ENCODE assay signal across 12 cellular contexts in the genomic region with DNA sequence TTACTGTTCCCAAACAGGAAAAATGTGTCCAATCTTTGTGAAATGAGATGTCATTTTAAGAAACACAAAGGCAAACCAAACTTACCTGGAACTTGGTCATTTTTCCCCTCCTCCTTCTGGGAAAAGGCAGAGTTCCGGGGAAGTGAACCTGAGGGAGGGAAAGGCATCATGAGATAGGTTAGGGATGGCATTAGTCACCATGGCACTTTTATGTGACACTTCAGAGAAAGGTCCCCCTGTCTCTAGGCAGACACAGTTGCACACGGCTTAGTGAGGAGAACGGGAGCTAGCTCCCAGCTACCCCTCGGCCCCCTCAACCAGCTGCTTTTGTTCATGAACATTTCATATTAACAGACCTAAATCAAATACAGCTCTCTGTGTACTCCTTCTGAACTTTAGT. TPM values are rescaled to one million over a fixed set of nuclear protein-coding genes. Genes with fewer than 3 reads are reported as not detected.
A peak's percentile ranks its signal among the peaks of the same experiment; 100 is the strongest.
DNase-seq lines count a peak whose midpoint lies in the region; ATAC-seq and TF ChIP-seq lines count a peak whose summit lies in the region.
"Had no signal": no experiment of that assay in that cellular context is flagged by ENCODE, and none has a peak within 500 bp of the region (broad histone marks: within the 10 kb centered on the region; RNA-seq: fewer than 3 reads in every experiment).

No MANE protein-coding gene starts in this region.

- H3K9ac ChIP-seq in BLaER1 treated with 17β-estradiol and CSF1 and Interleukin-3, amounts not matched to agents 10 nM and 100 nM = peak overlapping the region in 10 of 11 experiments; percentile 20 to 90 (median 84); a peak in 12 of 22 replicates
- H3K9ac ChIP-seq in adipocyte (ENCODE audit: low read length) = peak overlapping the region; percentile 87

- no peaks in the 10 kb centered on the region for H3K27me3 ChIP-seq in BLaER1 treated with 17β-estradiol and CSF1 and Interleukin-3, amounts not matched to agents 10 nM and 100 nM
- no peaks in the 10 kb centered on the region for H3K27me3 ChIP-seq in adipocyte (replicated peaks; ENCODE audit: control insufficient read depth, insufficient read depth, low read length)
- H3K27me3 ChIP-seq in naive thymus-derived CD4-positive, alpha-beta T cell (ENCODE audit: control insufficient read depth in 2 of 2, insufficient read depth in 2 of 2, low read length in 2 of 2) = no peaks in the 10 kb centered on the region
- H3K27me3 ChIP-seq: uterus had no signal

- no peak for ATAC-seq in naive thymus-derived CD4-positive, alpha-beta T cell
- ATAC-seq in mucosa of descending colon = no peak

- H3K9me3 ChIP-seq in BLaER1 treated with 17β-estradiol and CSF1 and Interleukin-3, amounts not matched to agents 10 nM and 100 nM (replicated peaks in 1 of 11) = peaks cover 0 to 27% (median 13%) of the 10 kb centered on the region in 11 experiments; a peak in 11 of 22 replicates
- H3K9me3 ChIP-seq in HEK293 (ENCODE audit: control insufficient read depth, insufficient read depth, low read depth, low read length) = no peaks in the 10 kb centered on the region; the same call in 1 of the 2 replicates
- H3K9me3 ChIP-seq in adipocyte (ENCODE audit: control insufficient read depth, low read length) = no peaks in the 10 kb centered on the region
- H3K9me3 ChIP-seq in naive thymus-derived CD4-positive, alpha-beta T cell (ENCODE audit: control insufficient read depth in 2 of 3, low read length in 3 of 3) = no peaks in the 10 kb centered on the region
- H3K9me3 ChIP-seq in mucosa of descending colon = peaks cover 19% of the 10 kb centered on the region
- H3K9me3 ChIP-seq: HAP-1, uterus had no signal

- no peaks in the 10 kb centered on the region for H4K20me1 ChIP-seq in BLaER1 treated with 17β-estradiol and CSF1 and Interleukin-3, amounts not matched to agents 10 nM and 100 nM

- H3K4me2 ChIP-seq in BLaER1 treated with 17β-estradiol and CSF1 and Interleukin-3, amounts not matched to agents 10 nM and 100 nM = peak overlapping the region; percentile 75 to 94 (median 88)

- H3K4me3 ChIP-seq in BLaER1 treated with 17β-estradiol and CSF1 and Interleukin-3, amounts not matched to agents 10 nM and 100 nM = peak overlapping the region in 8 of 10 experiments; percentile 71 to 86 (median 78); a peak in 9 of 20 replicates
- H3K4me3 ChIP-seq in HEK293 (ENCODE audit: low read depth, low read length) (no peak overlapping the region), adipocyte (ENCODE audit: low read length) (no peak overlapping the region), mucosa of descending colon (no peak overlapping the region)
- no peak overlapping the region for H3K4me3 ChIP-seq in naive thymus-derived CD4-positive, alpha-beta T cell (ENCODE audit: low read length)

- H3K36me3 Mint-ChIP-seq in naive thymus-derived CD4-positive, alpha-beta T cell = peaks cover 16 to 47% (median 40%) of the 10 kb centered on the region in 5 donors

- H3K27ac ChIP-seq in BLaER1 treated with 17β-estradiol and CSF1 and Interleukin-3, amounts not matched to agents 10 nM and 100 nM = no peak overlapping the region
- H3K27ac ChIP-seq in HEK293 (ENCODE audit: extremely low read depth, low read depth, low read length) = no peak overlapping the region
- no peak overlapping the region for H3K27ac ChIP-seq in naive thymus-derived CD4-positive, alpha-beta T cell (ENCODE audit: low read depth, low read length)

- CTCF ChIA-PET in HEK293 (lab: Yijun Ruan, JAX) = interaction anchor here (1.4 kb wide), 1 partner anchor 211 kb away, joined by 4 read pairs; no protein-coding TSS in a partner anchor
- CTCF ChIA-PET in naive thymus-derived CD4-positive, alpha-beta T cell (lab: Charles Lee) = no interaction called here

- intact Hi-C loops in naive thymus-derived CD4-positive, alpha-beta T cell (cut with micrococcal nuclease) = loop anchor here (10.0 kb wide), 2 partner anchors 139 to 319 kb away; a partner anchor contains a TSS
- intact Hi-C loops in mucosa of descending colon (cut with DNase I, micrococcal nuclease) = no loop called here

- peaks cover 0 to 61% (median 16%) of the 10 kb centered on the region in 11 donors for H3K9me3 Mint-ChIP-seq in naive thymus-derived CD4-positive, alpha-beta T cell

- H3K4me1 ChIP-seq in BLaER1 treated with 17β-estradiol and CSF1 and Interleukin-3, amounts not matched to agents 10 nM and 100 nM = peaks cover 9 to 13% (median 11%) of the 10 kb centered on the region in 10 experiments; a peak in 19 of 20 replicates
- H3K4me1 ChIP-seq in HEK293 (ENCODE audit: control insufficient read depth, insufficient read depth, low read length) = peaks cover 8% of the 10 kb centered on the region
- peaks cover 8% of the 10 kb centered on the region for H3K4me1 ChIP-seq in adipocyte (ENCODE audit: control insufficient read depth, insufficient read depth, low read length)
- peaks cover 10 to 12% of the 10 kb centered on the region in 2 donors for H3K4me1 ChIP-seq in naive thymus-derived CD4-positive, alpha-beta T cell (ENCODE audit: control insufficient read depth in 2 of 2, insufficient read depth in 2 of 2, low read length in 2 of 2)
- H3K4me1 ChIP-seq in mucosa of descending colon (ENCODE audit: low read depth) = no peaks in the 10 kb centered on the region
- H3K4me1 ChIP-seq: uterus had no signal

- peaks cover 5 to 34% (median 27%) of the 10 kb centered on the region in 7 donors for H3K4me1 Mint-ChIP-seq in naive thymus-derived CD4-positive, alpha-beta T cell

- no peak overlapping the region for H3K27ac Mint-ChIP-seq in naive thymus-derived CD4-positive, alpha-beta T cell

- H3K36me3 ChIP-seq in BLaER1 treated with 17β-estradiol and CSF1 and Interleukin-3, amounts not matched to agents 10 nM and 100 nM = peaks cover 26 to 43% (median 40%) of the 10 kb centered on the region in 11 experiments
- H3K36me3 ChIP-seq in HEK293 (ENCODE audit: control insufficient read depth in 2 of 2, insufficient read depth in 1 of 2, low read length in 2 of 2) (peaks cover 36 to 41% of the 10 kb centered on the region in 2 experiments), adipocyte (ENCODE audit: control insufficient read depth, insufficient read depth, low read length, severe bottlenecking) (peaks cover 23% of the 10 kb centered on the region), mucosa of descending colon (ENCODE audit: low read depth) (no peaks in the 10 kb centered on the region)
- H3K36me3 ChIP-seq in naive thymus-derived CD4-positive, alpha-beta T cell (ENCODE audit: control insufficient read depth in 2 of 3, insufficient read depth in 3 of 3, low read length in 3 of 3) = peaks cover 6 to 42% (median 8%) of the 10 kb centered on the region in 3 experiments
- H3K36me3 ChIP-seq: uterus had no signal

- TF ChIP-seq CTCF in HEK293 (tag by site-specific recombination; IDR thresholded peaks at IDR 0.05) = no peak
- TF ChIP-seq CTCF in mucosa of descending colon (IDR thresholded peaks at IDR 0.05) = no peak

- H3K27me3 Mint-ChIP-seq in naive thymus-derived CD4-positive, alpha-beta T cell = peaks cover 0 to 3% (median 0%) of the 10 kb centered on the region in 5 donors

- DNase-seq in adipocyte (ENCODE audit: low read depth) = peak; percentile 16
- DNase-seq in naive thymus-derived CD4-positive, alpha-beta T cell = no peak
- no peak for DNase-seq in stimulated activated CD8-positive, alpha-beta memory T cell treated with anti-CD3 and anti-CD28 coated beads, Interleukin-4, amount 100 ng/mL, for 48 hours
- no peak for DNase-seq in mucosa of descending colon
- DNase-seq in NCI-H526 treated with DMSO at 0.1 percent for 48 hours (lab: John Stamatoyannopoulos, UW) = no peak
- no peak for DNase-seq in effector CD8-positive, alpha-beta T cell (lab: John Stamatoyannopoulos, UW)
- DNase-seq: activated naive CD4-positive, alpha-beta T cell treated with anti-CD3 and anti-CD28 coated beads, Interleukin-2, amount 50 U/mL, for 16 hours; NCI-H1436; uterus had no signal

- POLR2A ChIA-PET in HEK293 (lab: Yijun Ruan, JAX) = no interaction called here
- POLR2A ChIA-PET in naive thymus-derived CD4-positive, alpha-beta T cell (lab: Charles Lee) = interaction anchor here (1.2 kb wide), 1 partner anchor 96 kb away, joined by 3 read pairs; no protein-coding TSS in a partner anchor

- peak overlapping the region; percentile 7 to 94 (median 91) for H3K4me3 Mint-ChIP-seq in naive thymus-derived CD4-positive, alpha-beta T cell

TF ChIP-seq in HEK293, 187 proteins besides CTCF, POLR2A, EP300 and RAD21:
- no peak for TF ChIP-seq ZNF221 (tag by site-specific recombination; IDR thresholded peaks at IDR 0.05; ENCODE audit: borderline replicate concordance)
- TF ChIP-seq ZBTB48 (tag by site-specific recombination; IDR thresholded peaks at IDR 0.05) = 0 out of 2 replicates have a peak, but pooled peaks have one; percentile 13
- no peak for TF ChIP-seq ZFP69B (tag by site-specific recombination; IDR thresholded peaks at IDR 0.05)
- TF ChIP-seq GLIS1 (tag by site-specific recombination; IDR thresholded peaks at IDR 0.05) = no peak
- TF ChIP-seq PRDM1 (tag by site-specific recombination; IDR thresholded peaks at IDR 0.05) = 0 out of 2 replicates have a peak, but pooled peaks have one; percentile 57
- no peak for TF ChIP-seq SCRT1 (tag by site-specific recombination; IDR thresholded peaks at IDR 0.05; ENCODE audit: borderline replicate concordance)
- no peak for TF ChIP-seq ZNF350 (tag by site-specific recombination; IDR thresholded peaks at IDR 0.05)
- 0 out of 2 replicates have a peak, but pooled peaks have one; percentile 8 for TF ChIP-seq SP2 (tag by site-specific recombination; IDR thresholded peaks at IDR 0.05)
- no peak for TF ChIP-seq YY2 (tag by site-specific recombination; IDR thresholded peaks at IDR 0.05)
- TF ChIP-seq ZNF248 (tag by site-specific recombination; IDR thresholded peaks at IDR 0.05) = no peak
- no peak for TF ChIP-seq ZNF174 (tag by site-specific recombination; IDR thresholded peaks at IDR 0.05)

RNA-seq across cellular contexts. Expression of a gene that starts 1.5 kb away (rescaled TPM):
- total RNA-seq in naive thymus-derived CD4-positive, alpha-beta T cell = 10 to 100 TPM in 2 of 5 experiments, 1 to 10 TPM in 3; 5.5 to 14.3 (median 6.7) TPM
- polyA plus RNA-seq in naive thymus-derived CD4-positive, alpha-beta T cell = 1 to 10 TPM; 1.9 to 4.3 TPM
- 10 to 100 TPM in 1 of 3 donors, 1 to 10 TPM in 2; 5.0 to 11.7 (median 9.8) TPM for total RNA-seq in mucosa of descending colon

RNA-seq across cellular contexts. Expression of a gene that starts 43.6 kb away (rescaled TPM):
- total RNA-seq in naive thymus-derived CD4-positive, alpha-beta T cell = under 1 TPM in 1 of 5 experiments, not detected in 4; 0.14 TPM
- polyA plus RNA-seq in naive thymus-derived CD4-positive, alpha-beta T cell = under 1 TPM; 0.47 to 0.95 TPM
- total RNA-seq in mucosa of descending colon = 1 to 10 TPM; 1.1 to 6.8 (median 1.2) TPM

RNA-seq across cellular contexts. Expression of a gene that starts 53.2 kb away (rescaled TPM):
- total RNA-seq in naive thymus-derived CD4-positive, alpha-beta T cell = under 1 TPM in 3 of 5 experiments, not detected in 2; 0.16 to 0.40 (median 0.17) TPM
- polyA plus RNA-seq in naive thymus-derived CD4-positive, alpha-beta T cell = not detected
- total RNA-seq in mucosa of descending colon = 1 to 10 TPM; 3.5 to 7.5 (median 6.6) TPM

Comparison
In these comparisons a context has a peak if more than half of its experiments do, and no peak if none do; other contexts are left out.
1. H3K4me3 ChIP-seq: peak in BLaER1 treated with 17β-estradiol and CSF1 and Interleukin-3, amounts not matched to agents 10 nM and 100 nM (8 of 10); none in HEK293 (single experiment), adipocyte (single experiment), naive thymus-derived CD4-positive, alpha-beta T cell (single experiment) and mucosa of descending colon (single experiment).
2. intact Hi-C loops: an anchor here in naive thymus-derived CD4-positive, alpha-beta T cell (10.0 kb wide); none called in mucosa of descending colon.